Comparison of ENCODE assay signal across 1 cellular context in the genomic region with DNA sequence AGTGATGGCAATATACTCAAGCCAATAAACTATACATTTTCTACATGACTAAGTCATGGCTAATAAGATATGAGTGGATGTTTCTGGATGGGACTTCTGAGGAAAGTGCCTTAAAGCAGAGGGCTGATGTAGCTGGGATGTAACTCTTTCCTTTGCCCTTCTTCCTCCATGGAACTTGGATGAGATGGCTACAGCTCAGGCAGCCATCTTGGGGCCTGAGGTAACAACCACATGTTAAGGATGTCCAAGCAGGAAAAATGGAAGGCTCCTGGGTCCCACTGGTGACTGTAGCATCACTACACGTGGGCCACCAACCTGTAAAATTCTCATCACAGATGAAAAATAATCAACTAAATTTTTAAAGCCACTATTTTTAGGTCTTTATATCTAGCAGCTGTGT.
TF ChIP-seq lines count a peak whose summit lies in the region.

No MANE protein-coding gene starts in this region.

TF ChIP-seq in WTC11, 78 proteins besides CTCF, POLR2A, EP300 and RAD21:
- TF ChIP-seq EMX1 (CRISPR knock-in tag; IDR thresholded peaks at IDR 0.05) (no peak), MYBL2 (CRISPR knock-in tag; IDR thresholded peaks at IDR 0.05) (no peak), SMAD4 (CRISPR knock-in tag; IDR thresholded peaks at IDR 0.05) (no peak), MAX (CRISPR knock-in tag; IDR thresholded peaks at IDR 0.05) (no peak), CREB1 (CRISPR knock-in tag; IDR thresholded peaks at IDR 0.05) (no peak)
TF ChIP-seq in WTC11: peak in this region for 0.
